ENCODE assay signal across 1 cellular context in genomic region chr1:186421446-186421845, GRCh38.
TF ChIP-seq lines count a peak whose summit lies in the region.

No MANE protein-coding gene starts in this region.

TF ChIP-seq in IMR-90, 13 proteins besides CTCF, POLR2A, EP300 and RAD21:
- TF ChIP-seq RCOR1 (IDR thresholded peaks at IDR 0.05; ENCODE audit: insufficient replicate concordance, low read length): no peak
